ENCODE assay signal across 30 cellular contexts in genomic region chr1:150873521-150873920, GRCh38. TPM values are rescaled to one million over a fixed set of nuclear protein-coding genes. Genes with fewer than 3 reads are reported as not detected.
"Had no signal": no experiment of that assay in that cellular context is flagged by ENCODE, and none has a peak within 500 bp of the region (broad histone marks: within the 10 kb centered on the region; RNA-seq: fewer than 3 reads in every experiment).

No MANE protein-coding gene starts in this region.

- H3K36me3 ChIP-seq: transverse colon had no signal

- DNase-seq: activated B cell treated with CpG ODN at 0.5 μM for 24 hours; activated CD4-positive, alpha-beta T cell treated with anti-CD3 and anti-CD28 coated beads for 36 hours; activated CD4-positive, alpha-beta T cell treated with anti-CD3 and anti-CD28 coated beads, Interleukin-2, amount 50 U/mL, for 4 hours; activated CD8-positive, alpha-beta memory T cell treated with anti-CD3 and anti-CD28 coated beads for 24 hours; activated CD8-positive, alpha-beta memory T cell treated with anti-CD3 and anti-CD28 coated beads, Interleukin-2, amount 50 U/mL, for 4 hours; activated naive CD4-positive, alpha-beta T cell; activated T-cell treated with anti-CD3 and anti-CD28 coated beads, Interleukin-2, amount 50 U/mL, for 24 hours; anterior cingulate cortex; body of pancreas; effector CD4-positive, alpha-beta T cell; kidney glomerular epithelial cell; left lung; midbrain; occipital lobe; small intestine; stomach; T1000; transverse colon had no signal

- H3K4me3 Mint-ChIP-seq: stimulated activated memory B cell treated with anti-CD40 and anti-IgM and Interleukin-4, amounts not matched to agents 10 μg/mL and 1 μg/mL and 100 μg/mL, for 72 hours had no signal

- H3K27me3 Mint-ChIP-seq: activated B cell treated with CpG ODN at 0.5 μM for 24 hours; activated CD4-positive, alpha-beta T cell treated with anti-CD3 and anti-CD28 coated beads for 36 hours; activated T-cell treated with anti-CD3 and anti-CD28 coated beads, Interleukin-2, amount 50 U/mL, for 24 hours; activated T-helper 17 cell treated with anti-CD3 and anti-CD28 coated beads, Interleukin-2, amount 50 U/mL, for 72 hours; dendritic cell treated with granulocyte-macrophage colony-stimulating factor and Interleukin-4, amounts not matched to agents 40 ng/mL and 50 ng/mL, for 4 days; stimulated activated memory B cell treated with anti-CD40 and anti-IgM and Interleukin-4, amounts not matched to agents 10 μg/mL and 1 μg/mL and 100 μg/mL, for 72 hours had no signal

- H3K27me3 ChIP-seq: body of pancreas, left lung, stomach, transverse colon had no signal

- H3K9me3 ChIP-seq: body of pancreas, left lung, stomach, transverse colon had no signal

- ATAC-seq: activated CD4-positive, alpha-beta T cell treated with anti-CD3 and anti-CD28 coated beads for 36 hours; activated T-helper 17 cell treated with anti-CD3 and anti-CD28 coated beads, Interleukin-2, amount 50 U/mL, for 72 hours; body of pancreas; left lung; sciatic nerve; stimulated activated memory B cell treated with anti-CD40 and anti-IgM and Interleukin-4, amounts not matched to agents 10 μg/mL and 1 μg/mL and 100 μg/mL, for 72 hours had no signal

- H3K4me3 ChIP-seq: body of pancreas had no signal

- H3K9me3 Mint-ChIP-seq: activated B cell treated with CpG ODN at 0.5 μM for 24 hours; activated T-cell treated with anti-CD3 and anti-CD28 coated beads, Interleukin-2, amount 50 U/mL, for 24 hours; activated T-helper 17 cell treated with anti-CD3 and anti-CD28 coated beads, Interleukin-2, amount 50 U/mL, for 72 hours; neural crest cell; stimulated activated memory B cell treated with anti-CD40 and anti-IgM and Interleukin-4, amounts not matched to agents 10 μg/mL and 1 μg/mL and 100 μg/mL, for 72 hours had no signal

RNA-seq across cellular contexts. Expression of gene CTXND2, which starts 13.4 kb away (rescaled TPM):
- total RNA-seq: activated B cell treated with CpG ODN at 0.5 μM for 24 hours; activated CD4-positive, alpha-beta T cell treated with anti-CD3 and anti-CD28 coated beads for 36 hours; activated T-helper 17 cell treated with anti-CD3 and anti-CD28 coated beads, Interleukin-2, amount 50 U/mL, for 72 hours; body of pancreas; cardiac septum; chondrocyte; epithelial cell of proximal tubule; fibroblast of villous mesenchyme; left lung; lung microvascular endothelial cell; neural crest cell; occipital lobe; sciatic nerve; stomach; T-helper 1 cell treated with Interleukin-12 subunit alpha and Interleukin-12 subunit beta and Interleukin-4 antibody, amounts not matched to agents 30 ng/mL and 1 ng/mL, for 36 hours; temporal lobe; transverse colon had no signal
